ENCODE assay signal across 28 cellular contexts in genomic region chr4:187088070-187088799, GRCh38.
"Had no signal": no experiment of that assay in that cellular context is flagged by ENCODE, and none has a peak within 500 bp of the region (broad histone marks: within the 10 kb centered on the region; RNA-seq: fewer than 3 reads in every experiment).

No MANE protein-coding gene starts in this region.

- H3K4me1 ChIP-seq: ascending aorta, heart right ventricle, left ventricle myocardium inferior, pancreas, prostate gland, right atrium auricular region, tibial nerve had no signal

- H3K36me3 Mint-ChIP-seq: activated naive CD4-positive, alpha-beta T cell treated with anti-CD3 and anti-CD28 coated beads, Interleukin-2, amount 10 ng/mL, durations not matched to agents 7 days and 5 days; activated naive CD8-positive, alpha-beta T cell treated with anti-CD3 and anti-CD28 coated beads, Interleukin-2, amount 10 ng/mL, durations not matched to agents 7 days and 5 days; naive thymus-derived CD4-positive, alpha-beta T cell had no signal

- H3K9me3 ChIP-seq: ascending aorta, heart right ventricle, left ventricle myocardium inferior, pancreas, prostate gland, right atrium auricular region, tibial nerve had no signal

- H3K4me3 Mint-ChIP-seq: activated CD4-positive, alpha-beta memory T cell treated with anti-CD3 and anti-CD28 coated beads, Interleukin-2, amount 10 ng/mL, durations not matched to agents 7 days and 5 days; activated CD4-positive, alpha-beta T cell treated with anti-CD3 and anti-CD28 coated beads, Interleukin-2, amount 10 ng/mL, durations not matched to agents 7 days and 5 days; activated naive CD4-positive, alpha-beta T cell treated with anti-CD3 and anti-CD28 coated beads, Interleukin-2, amount 10 ng/mL, durations not matched to agents 7 days and 5 days; activated naive CD8-positive, alpha-beta T cell treated with anti-CD3 and anti-CD28 coated beads, Interleukin-2, amount 10 ng/mL, durations not matched to agents 7 days and 5 days; activated T-cell treated with anti-CD3 and anti-CD28 coated beads, Interleukin-2, amount 50 U/mL, for 24 hours; effector memory CD8-positive, alpha-beta T cell; naive thymus-derived CD4-positive, alpha-beta T cell; T-helper 1 cell treated with Interleukin-12 subunit alpha and Interleukin-12 subunit beta and Interleukin-4 antibody, amounts not matched to agents 30 μg/mL and 1 μg/mL, for 36 hours had no signal

- H3K27me3 Mint-ChIP-seq: activated CD4-positive, alpha-beta memory T cell treated with anti-CD3 and anti-CD28 coated beads, Interleukin-2, amount 10 ng/mL, durations not matched to agents 7 days and 5 days; activated CD4-positive, alpha-beta T cell treated with anti-CD3 and anti-CD28 coated beads, Interleukin-2, amount 10 ng/mL, durations not matched to agents 7 days and 5 days; activated naive CD4-positive, alpha-beta T cell treated with anti-CD3 and anti-CD28 coated beads, Interleukin-2, amount 10 ng/mL, durations not matched to agents 7 days and 5 days; activated naive CD8-positive, alpha-beta T cell treated with anti-CD3 and anti-CD28 coated beads, Interleukin-2, amount 10 ng/mL, durations not matched to agents 7 days and 5 days; activated T-cell treated with anti-CD3 and anti-CD28 coated beads, Interleukin-2, amount 50 U/mL, for 24 hours; effector memory CD8-positive, alpha-beta T cell; naive thymus-derived CD4-positive, alpha-beta T cell had no signal

- H3K27ac Mint-ChIP-seq: activated CD4-positive, alpha-beta memory T cell treated with anti-CD3 and anti-CD28 coated beads, Interleukin-2, amount 10 ng/mL, durations not matched to agents 7 days and 5 days; activated CD4-positive, alpha-beta T cell treated with anti-CD3 and anti-CD28 coated beads, Interleukin-2, amount 10 ng/mL, durations not matched to agents 7 days and 5 days; activated naive CD4-positive, alpha-beta T cell treated with anti-CD3 and anti-CD28 coated beads, Interleukin-2, amount 10 ng/mL, durations not matched to agents 7 days and 5 days; activated naive CD8-positive, alpha-beta T cell treated with anti-CD3 and anti-CD28 coated beads, Interleukin-2, amount 10 ng/mL, durations not matched to agents 7 days and 5 days; activated T-cell treated with anti-CD3 and anti-CD28 coated beads, Interleukin-2, amount 50 U/mL, for 24 hours; effector memory CD8-positive, alpha-beta T cell; naive thymus-derived CD4-positive, alpha-beta T cell; T-helper 1 cell treated with Interleukin-12 subunit alpha and Interleukin-12 subunit beta and Interleukin-4 antibody, amounts not matched to agents 30 μg/mL and 1 μg/mL, for 36 hours had no signal

- H3K27me3 ChIP-seq: ascending aorta, brain microvascular endothelial cell, dorsolateral prefrontal cortex, heart right ventricle, pancreas, right atrium auricular region, tibial nerve had no signal

- H3K4me1 Mint-ChIP-seq: activated CD4-positive, alpha-beta memory T cell treated with anti-CD3 and anti-CD28 coated beads, Interleukin-2, amount 10 ng/mL, durations not matched to agents 7 days and 5 days; activated CD4-positive, alpha-beta T cell treated with anti-CD3 and anti-CD28 coated beads, Interleukin-2, amount 10 ng/mL, durations not matched to agents 7 days and 5 days; activated naive CD4-positive, alpha-beta T cell treated with anti-CD3 and anti-CD28 coated beads, Interleukin-2, amount 10 ng/mL, durations not matched to agents 7 days and 5 days; activated naive CD8-positive, alpha-beta T cell treated with anti-CD3 and anti-CD28 coated beads, Interleukin-2, amount 10 ng/mL, durations not matched to agents 7 days and 5 days; naive thymus-derived CD4-positive, alpha-beta T cell had no signal

- H3K27ac ChIP-seq: ascending aorta, brain microvascular endothelial cell, coronary artery, dorsolateral prefrontal cortex, heart right ventricle, left ventricle myocardium inferior, pancreas, prostate gland, right atrium auricular region, tibial nerve had no signal

- H3K4me3 ChIP-seq: ascending aorta, coronary artery, dorsolateral prefrontal cortex, heart right ventricle, left ventricle myocardium inferior, lung, pancreas, prostate gland, right atrium auricular region, tibial nerve had no signal

- FAIRE-seq: endothelial cell of umbilical vein, pancreas had no signal

- DNase-seq: activated CD4-positive, alpha-beta memory T cell treated with anti-CD3 and anti-CD28 coated beads, Interleukin-2, amount 10 ng/mL, durations not matched to agents 7 days and 5 days; activated CD4-positive, alpha-beta T cell treated with anti-CD3 and anti-CD28 coated beads for 1 hour; activated CD4-positive, alpha-beta T cell treated with anti-CD3 and anti-CD28 coated beads, Interleukin-2, amount 10 ng/mL, durations not matched to agents 7 days and 5 days; activated CD8-positive, alpha-beta memory T cell treated with anti-CD3 and anti-CD28 coated beads, Interleukin-2, amount 50 U/mL, for 48 hours; activated gamma-delta T cell; activated naive CD4-positive, alpha-beta T cell treated with anti-CD3 and anti-CD28 coated beads, Interleukin-2, amount 10 ng/mL, durations not matched to agents 7 days and 5 days; activated naive CD8-positive, alpha-beta T cell treated with anti-CD3 and anti-CD28 coated beads, Interleukin-2, amount 10 ng/mL, durations not matched to agents 7 days and 5 days; activated T-cell treated with anti-CD3 and anti-CD28 coated beads, Interleukin-2, amount 50 U/mL, for 24 hours; brain microvascular endothelial cell; dorsolateral prefrontal cortex; effector memory CD8-positive, alpha-beta T cell; heart right ventricle; islet precursor cell; left ventricle myocardium inferior; naive thymus-derived CD4-positive, alpha-beta T cell; nucleus accumbens; pancreas; stimulated activated CD4-positive, alpha-beta T cell treated with anti-CD3 and anti-CD28 coated beads, Interleukin-2, amount 100 ng/mL, for 48 hours; stimulated activated naive CD4-positive, alpha-beta T cell treated with Interleukin-2 at 50 U/mL for 16 hours; T1000 had no signal

- ATAC-seq: effector memory CD8-positive, alpha-beta T cell; heart right ventricle; naive thymus-derived CD4-positive, alpha-beta T cell; pancreas had no signal

- H3K36me3 ChIP-seq: ascending aorta, brain microvascular endothelial cell, heart right ventricle, left ventricle myocardium inferior, pancreas, prostate gland, right atrium auricular region, tibial nerve had no signal
